27 cellular contexts compared by ENCODE assay signal in genomic region chr13:103299079-103299478, GRCh38.
A peak's percentile ranks its signal among the peaks of the same experiment; 100 is the strongest.
DNase-seq lines count a peak whose midpoint lies in the region; ATAC-seq, FAIRE-seq and TF ChIP-seq lines count a peak whose summit lies in the region.
"Had no signal": no experiment of that assay in that cellular context is flagged by ENCODE, and none has a peak within 500 bp of the region (broad histone marks: within the 10 kb centered on the region; RNA-seq: fewer than 3 reads in every experiment).

No MANE protein-coding gene starts in this region.

- H3K36me3 ChIP-seq in H1 (ENCODE audit: control insufficient read depth in 2 of 4, insufficient read depth in 4 of 4, low read length in 3 of 4): no peaks in the 10 kb centered on the region
- H3K36me3 ChIP-seq in mesendoderm (ENCODE audit: control insufficient read depth, insufficient read depth, low read length): no peaks in the 10 kb centered on the region
- H3K36me3 ChIP-seq: HAP-1, lower lobe of right lung, SJSA1, thoracic aorta, vagina had no signal

- no peak for TF ChIP-seq EP300 in H1 (IDR thresholded peaks at IDR 0.05; ENCODE audit: borderline replicate concordance in 1 of 2, low read depth in 2 of 2, low read length in 2 of 2)

- H4K8ac ChIP-seq in H1 (ENCODE audit: extremely low read depth, insufficient read depth, low read length) (no peak overlapping the region), mesendoderm (ENCODE audit: low read depth, low read length) (no peak overlapping the region)

- POLR2A ChIA-PET in H1 (lab: Charles Lee; ENCODE audit: partially characterized antibody): no interaction called here

- H2BK120ac ChIP-seq in H1 (replicated peaks; ENCODE audit: low read depth, low read length) (no peak overlapping the region), mesendoderm (ENCODE audit: low read depth, low read length) (no peak overlapping the region)

- H3K9ac ChIP-seq in H1 (replicated peaks in 1 of 4; ENCODE audit: extremely low read depth in 1 of 4, low read depth in 3 of 4, low read length in 3 of 4) (no peak overlapping the region), mesendoderm (ENCODE audit: low read length) (no peak overlapping the region)

- H2AK5ac ChIP-seq in H1 (ENCODE audit: low read depth, low read length) (no peak overlapping the region), mesendoderm (ENCODE audit: low read length) (no peak overlapping the region)

- H3K4me1 ChIP-seq in H1 (replicated peaks in 1 of 4; ENCODE audit: control insufficient read depth in 3 of 4, insufficient read depth in 4 of 4, low read length in 3 of 4) (no peaks in the 10 kb centered on the region), mesendoderm (ENCODE audit: control insufficient read depth, low read depth, low read length) (no peaks in the 10 kb centered on the region)
- H3K4me1 ChIP-seq: HAP-1, lower lobe of right lung, SJSA1, vagina had no signal

- H2BK20ac ChIP-seq in H1 (ENCODE audit: low read length): no peak overlapping the region

- H2BK15ac ChIP-seq in H1 (ENCODE audit: low read length) (no peak overlapping the region), mesendoderm (replicated peaks; ENCODE audit: low read depth) (no peak overlapping the region)

- no peak for ATAC-seq in GM18861 (IDR thresholded peaks at IDR 0.05; ENCODE audit: unreplicated experiment)
- ATAC-seq: activated CD8-positive, alpha-beta T cell treated with anti-CD3 and anti-CD28 coated beads, Interleukin-2, amount 10 ng/mL, durations not matched to agents 7 days and 5 days; activated naive CD8-positive, alpha-beta T cell treated with anti-CD3 and anti-CD28 coated beads, Interleukin-2, amount 50 U/mL, for 24 hours; lower lobe of right lung; sciatic nerve; T-cell had no signal

- DNase-seq in COR-L47 (lab: John Stamatoyannopoulos, UW) (peak; percentile 13), HT-29 (ENCODE audit: low spot score) (peak; percentile 11), H1 (ENCODE audit: low read depth in 1 of 2, low spot score in 2 of 2) (peak; percentile 23 to 76), mesendoderm (peak; percentile 70), NCI-H128 (lab: John Stamatoyannopoulos, UW; ENCODE audit: unreplicated experiment) (no peak), SIG-M5 (lab: John Stamatoyannopoulos, UW) (no peak)
- DNase-seq: activated CD8-positive, alpha-beta T cell treated with anti-CD3 and anti-CD28 coated beads, Interleukin-2, amount 10 ng/mL, durations not matched to agents 7 days and 5 days; activated gamma-delta T cell; activated naive CD8-positive, alpha-beta T cell treated with anti-CD3 and anti-CD28 coated beads, Interleukin-2, amount 50 U/mL, for 24 hours; activated T-cell treated with anti-CD3 and anti-CD28 coated beads for 4 hours; CD4-positive, alpha-beta memory T cell; DMS53; erythroblast; foreskin fibroblast; GDM1; lower lobe of right lung; NCI-H2029; NCI-H345; stimulated activated naive CD4-positive, alpha-beta T cell treated with Interleukin-2 at 50 U/mL for 16 hours; T-cell had no signal

- H3K79me1 ChIP-seq in H1 (ENCODE audit: low read depth, low read length) (no peaks in the 10 kb centered on the region), mesendoderm (ENCODE audit: low read length) (no peaks in the 10 kb centered on the region)

- H4K91ac ChIP-seq in H1 (replicated peaks; ENCODE audit: insufficient read length, low read length): no peak overlapping the region

- WGBS in H1 (ENCODE audit: extremely low coverage in 1 of 2, insufficient coverage in 1 of 2, insufficient read length in 1 of 2, insufficient replicate concordance in 2 of 2, low coverage in 1 of 2, low lambda C conversion rate in 2 of 2, missing lambda C conversion rate in 1 of 2), 2 experiments: 76% methylated on average over 3 of the region's 3 CpGs; no CpG with 5 or more reads in 1 of the 2 experiments
- WGBS in mesendoderm (ENCODE audit: extremely low coverage, insufficient coverage, low lambda C conversion rate): no CpG with 5 or more reads among the region's 3 CpGs

- no peaks in the 10 kb centered on the region for H3K23me2 ChIP-seq in H1 (ENCODE audit: low read depth, low read length)

- no peak overlapping the region for H3K56ac ChIP-seq in H1 (replicated peaks; ENCODE audit: insufficient read length, low read depth, low read length)
- no peak overlapping the region for H3K56ac ChIP-seq in mesendoderm (ENCODE audit: low read length)

- no peak overlapping the region for H2AFZ ChIP-seq in H1 (ENCODE audit: low read length)

- H3K9me3 ChIP-seq in H1 (ENCODE audit: insufficient read depth in 2 of 2, low read depth in 1 of 2, low read length in 1 of 2): peaks cover 0 to 3% of the 10 kb centered on the region in 2 experiments; a peak in 2 of 4 replicates
- H3K9me3 ChIP-seq: HAP-1, vagina had no signal

- H3K79me2 ChIP-seq in H1 (ENCODE audit: control insufficient read depth in 1 of 2, insufficient read depth in 2 of 2, low read length in 2 of 2) (no peaks in the 10 kb centered on the region), mesendoderm (ENCODE audit: control insufficient read depth, insufficient read depth, low read length) (no peaks in the 10 kb centered on the region)

- no peak overlapping the region for H3K4ac ChIP-seq in H1 (replicated peaks; ENCODE audit: insufficient read length, low read depth, low read length)
- H3K4ac ChIP-seq in mesendoderm (ENCODE audit: low read depth, low read length): no peak overlapping the region

- no peak overlapping the region for H3K14ac ChIP-seq in H1 (ENCODE audit: insufficient read length)

- H3K18ac ChIP-seq in H1 (ENCODE audit: extremely low read depth, low read length) (no peak overlapping the region), mesendoderm (ENCODE audit: low read length) (no peak overlapping the region)

- H3K27me3 ChIP-seq in H1 (replicated peaks in 1 of 4; ENCODE audit: control insufficient read depth in 3 of 4, extremely low read depth in 1 of 4, insufficient read depth in 3 of 4, low read length in 3 of 4) (no peaks in the 10 kb centered on the region), mesendoderm (ENCODE audit: insufficient read depth, low read length, poor library complexity) (no peaks in the 10 kb centered on the region)
- H3K27me3 ChIP-seq: SJSA1, vagina had no signal

- no peak overlapping the region for H3K4me3 ChIP-seq in H1 (ENCODE audit: extremely low read depth in 1 of 4, insufficient read depth in 2 of 4, low read depth in 3 of 4, low read length in 4 of 4)
- H3K4me3 ChIP-seq in mesendoderm (ENCODE audit: low read length): no peak overlapping the region
- H3K4me3 ChIP-seq: HAP-1, lower lobe of right lung, SJSA1, thoracic aorta, vagina had no signal

- H3K27ac ChIP-seq in H1 (ENCODE audit: low read depth, low read length): no peak overlapping the region
- H3K27ac ChIP-seq in mesendoderm (ENCODE audit: low read depth, low read length): no peak overlapping the region
- H3K27ac ChIP-seq: lower lobe of right lung, SJSA1, thoracic aorta, vagina had no signal

- no peak overlapping the region for H2BK12ac ChIP-seq in H1 (ENCODE audit: low read depth, low read length)

- peak; percentile 45 for FAIRE-seq in H1 (lab: Jason Lieb, UNC)
- FAIRE-seq: TTC549 had no signal

- H2BK5ac ChIP-seq in H1 (ENCODE audit: low read depth, low read length): no peak overlapping the region
- H2BK5ac ChIP-seq in mesendoderm (ENCODE audit: low read length): no peak overlapping the region

- H4K20me1 ChIP-seq in H1 (replicated peaks in 1 of 2; ENCODE audit: control insufficient read depth in 1 of 2, insufficient read depth in 2 of 2, low read length in 2 of 2): no peaks in the 10 kb centered on the region

- H4K5ac ChIP-seq in H1 (ENCODE audit: insufficient read length, low read depth, low read length): no peak overlapping the region
- no peak overlapping the region for H4K5ac ChIP-seq in mesendoderm (ENCODE audit: low read length)

- TF ChIP-seq POLR2A in H1 (IDR thresholded peaks at IDR 0.05; ENCODE audit: control extremely low read depth in 1 of 2, low read depth in 2 of 2, low read length in 2 of 2): no peak

- TF ChIP-seq RAD21 in H1 (IDR thresholded peaks at IDR 0.05 in 1 of 2, conservative IDR thresholded peaks at IDR 0.05 in 1 of 2; ENCODE audit: low read depth in 2 of 2, low read length in 2 of 2): peak; percentile 76 to 77

- H3K23ac ChIP-seq in H1 (ENCODE audit: insufficient read length) (no peak overlapping the region), mesendoderm (ENCODE audit: low read length) (no peak overlapping the region)

- CTCF ChIA-PET in H1 (lab: Charles Lee; ENCODE audit: partially characterized antibody): interaction anchor here (0.5 to 1.2 kb wide), 8 partner anchors 10 to 383 kb away, joined by 3 to 5 read pairs (median 4); no protein-coding TSS in a partner anchor

- H3K4me2 ChIP-seq in H1 (ENCODE audit: insufficient read depth in 1 of 2, low read depth in 2 of 2, low read length in 2 of 2) (no peak overlapping the region), mesendoderm (ENCODE audit: low read length) (no peak overlapping the region)

- TF ChIP-seq CTCF in H1 (IDR thresholded peaks at IDR 0.05; ENCODE audit: control extremely low read depth in 1 of 3, insufficient read depth in 1 of 3, low read depth in 1 of 3, low read length in 3 of 3): peak; percentile 54 to 68 (median 64)

TF ChIP-seq in H1, 55 proteins besides CTCF, POLR2A, EP300 and RAD21:
- no peak for TF ChIP-seq JUND (IDR thresholded peaks at IDR 0.05; ENCODE audit: low read length)
- TF ChIP-seq CBX5 (IDR thresholded peaks at IDR 0.05; ENCODE audit: low read depth, low read length): no peak
- 0 out of 2 replicates have a peak, but pooled peaks have one; percentile 43 for TF ChIP-seq YY1 (IDR thresholded peaks at IDR 0.05; ENCODE audit: low read depth, low read length)

Comparison
In these comparisons a context has a peak if more than half of its experiments do, and no peak if none do; other contexts are left out.
1. DNase-seq: peak in COR-L47 (single experiment), HT-29 (single experiment), H1 (2 of 2) and mesendoderm (single experiment); none in NCI-H128 (single experiment) and SIG-M5 (single experiment).